Comparison of ENCODE assay signal across 8 cellular contexts in genomic region chr3:9947025-9947995, GRCh38. TPM values are rescaled to one million over a fixed set of nuclear protein-coding genes. Genes with fewer than 3 reads are reported as not detected.
DNase-seq lines count a peak whose midpoint lies in the region; ATAC-seq and TF ChIP-seq lines count a peak whose summit lies in the region.

No MANE protein-coding gene starts in this region.

- DNase-seq in Caki2 (ENCODE audit: low read depth) (peak; percentile 63), NCI-H748 (lab: John Stamatoyannopoulos, UW; ENCODE audit: unreplicated experiment) (peak; percentile 79), epidermal melanocyte (ENCODE audit: insufficient read length, low spot score) (peak; percentile 68), mesenchymal stem cell (peak; percentile 79), vagina (ENCODE audit: extremely low spot score in 2 of 2) (no peak), DMS79 treated with DMSO at 0.1 percent for 48 hours (lab: John Stamatoyannopoulos, UW) (no peak)

- peak overlapping the region; percentile 70 to 84 for H3K18ac ChIP-seq in mesenchymal stem cell (ENCODE audit: low read depth in 1 of 2, low read length in 2 of 2)

- H3K4ac ChIP-seq in mesenchymal stem cell (ENCODE audit: low read depth in 1 of 2, low read length in 2 of 2): peak overlapping the region; percentile 84 to 90

- peak overlapping the region; percentile 58 for H3K4me2 ChIP-seq in mesenchymal stem cell (ENCODE audit: low read length, poor library complexity, severe bottlenecking)

- H2BK5ac ChIP-seq in mesenchymal stem cell (ENCODE audit: low read depth, low read length, poor library complexity, severe bottlenecking): no peak overlapping the region

- intact Hi-C loops in vagina (cut with DNase I): no loop called here

- TF ChIP-seq CTCF in vagina (IDR thresholded peaks at IDR 0.05): no peak

- peak overlapping the region in 1 of 2 experiments; percentile 94 for H3K23ac ChIP-seq in mesenchymal stem cell (ENCODE audit: low read length in 2 of 2)

- no peak overlapping the region for H2AK5ac ChIP-seq in mesenchymal stem cell (ENCODE audit: low read length, severe bottlenecking)

- peak overlapping the region; percentile 57 for H2BK120ac ChIP-seq in mesenchymal stem cell (ENCODE audit: low read depth, low read length)

- H2BK15ac ChIP-seq in mesenchymal stem cell (ENCODE audit: low read depth, poor library complexity, severe bottlenecking): peak overlapping the region; percentile 31

- H3K27me3 ChIP-seq in mesenchymal stem cell (ENCODE audit: control insufficient read depth in 1 of 2, insufficient read depth in 1 of 2, low read length in 2 of 2): no peaks in the 10 kb centered on the region
- no peaks in the 10 kb centered on the region for H3K27me3 ChIP-seq in vagina

- 33% methylated on average over 63 of the region's 86 CpGs for WGBS in mesenchymal stem cell

- H3K36me3 ChIP-seq in mesenchymal stem cell (ENCODE audit: control insufficient read depth in 1 of 2, insufficient read depth in 2 of 2, low read depth in 1 of 2, low read length in 2 of 2) (peaks cover 31 to 42% of the 10 kb centered on the region in 2 experiments), vagina (peaks cover 0 to 12% of the 10 kb centered on the region in 2 donors)

- H3K9me3 ChIP-seq in mesenchymal stem cell (ENCODE audit: control insufficient read depth, low read length) (no peaks in the 10 kb centered on the region), vagina (no peaks in the 10 kb centered on the region)

- peak overlapping the region; percentile 62 for H4K8ac ChIP-seq in mesenchymal stem cell (ENCODE audit: low read length)

- peaks cover 33% of the 10 kb centered on the region for H3K4me1 ChIP-seq in mesenchymal stem cell (ENCODE audit: control insufficient read depth, insufficient read depth, low read depth, low read length)
- H3K4me1 ChIP-seq in vagina: peaks cover 36% of the 10 kb centered on the region

- H2BK12ac ChIP-seq in mesenchymal stem cell (ENCODE audit: low read length in 2 of 2): peak overlapping the region; percentile 14 to 47

- in situ Hi-C loops in Caki2 (cut with HindIII; ENCODE audit: low pct_unique_long_range_greater_than_20kb, low sequenced_read_pairs): no loop called here

- peak overlapping the region; percentile 49 for H2AFZ ChIP-seq in mesenchymal stem cell (ENCODE audit: low read depth, low read length)

- peak overlapping the region; percentile 90 for H4K91ac ChIP-seq in mesenchymal stem cell (ENCODE audit: low read length)

- H3K79me1 ChIP-seq in mesenchymal stem cell (replicated peaks; ENCODE audit: low read length, poor library complexity, severe bottlenecking): peaks cover 12% of the 10 kb centered on the region

- H3K9ac ChIP-seq in mesenchymal stem cell (ENCODE audit: low read length): peak overlapping the region; percentile 88

- H3K14ac ChIP-seq in mesenchymal stem cell (ENCODE audit: low read length in 2 of 2): peak overlapping the region in 1 of 2 experiments; percentile 98

- H3K4me3 ChIP-seq in mesenchymal stem cell (ENCODE audit: insufficient read depth in 1 of 2, low read depth in 1 of 2, low read length in 2 of 2) (peak overlapping the region; percentile 60 to 87), vagina (peak overlapping the region; percentile 59 to 60)

- H3K27ac ChIP-seq in mesenchymal stem cell (ENCODE audit: low read length, poor library complexity, severe bottlenecking) (no peak overlapping the region), vagina (peak overlapping the region; percentile 88)

- ATAC-seq in HG02981 (IDR thresholded peaks at IDR 0.05; ENCODE audit: unreplicated experiment): no peak
- no peak for ATAC-seq in GM18517 (IDR thresholded peaks at IDR 0.05; ENCODE audit: unreplicated experiment)

- no peak for TF ChIP-seq POLR2A in vagina (IDR thresholded peaks at IDR 0.05)

RNA-seq across cellular contexts. Expression of gene PRRT3, which starts 4.9 kb away (rescaled TPM):
- 0.20 and 1.2 TPM in 2 replicates for total RNA-seq in Caki2 (2014; rRNA removed; shearing (Covaris generic); ENCODE audit: low replicate concordance)
- 2.9 TPM for polyA plus RNA-seq in mesenchymal stem cell (2013, experiment 1 of 2)
- polyA plus RNA-seq in mesenchymal stem cell (2013, experiment 2 of 2): 2.9 TPM
- total RNA-seq in vagina: 1.7 TPM

RNA-seq across cellular contexts. Expression of gene CRELD1, which starts 13.7 kb away (rescaled TPM):
- 12.7 and 22.6 TPM in 2 replicates for total RNA-seq in Caki2 (2014; rRNA removed; shearing (Covaris generic); ENCODE audit: low replicate concordance)
- polyA plus RNA-seq in mesenchymal stem cell (2013, experiment 1 of 2): 13.7 TPM
- polyA plus RNA-seq in mesenchymal stem cell (2013, experiment 2 of 2): 14.3 TPM
- total RNA-seq in vagina: 27.0 TPM

RNA-seq across cellular contexts. Expression of gene IL17RC, which starts 30.4 kb away (rescaled TPM):
- 24.5 and 51.8 TPM in 2 replicates for total RNA-seq in Caki2 (2014; rRNA removed; shearing (Covaris generic); ENCODE audit: low replicate concordance)
- 31.0 TPM for polyA plus RNA-seq in mesenchymal stem cell (2013, experiment 1 of 2)
- 31.2 TPM for polyA plus RNA-seq in mesenchymal stem cell (2013, experiment 2 of 2)
- 66.3 TPM for total RNA-seq in vagina

RNA-seq across cellular contexts. Expression of gene EMC3, which starts 39.3 kb away (rescaled TPM):
- total RNA-seq in Caki2 (2014; rRNA removed; shearing (Covaris generic); ENCODE audit: low replicate concordance): 44.0 and 48.3 TPM in 2 replicates
- polyA plus RNA-seq in mesenchymal stem cell (2013, experiment 1 of 2): 66.0 TPM
- polyA plus RNA-seq in mesenchymal stem cell (2013, experiment 2 of 2): 68.3 TPM
- total RNA-seq in vagina: 36.6 TPM

RNA-seq across cellular contexts. Expression of gene IL17RE, which starts 44.7 kb away (rescaled TPM):
- total RNA-seq in Caki2 (2014; rRNA removed; shearing (Covaris generic); ENCODE audit: low replicate concordance): not detected in 2 replicates
- polyA plus RNA-seq in mesenchymal stem cell (2013, experiment 1 of 2): 1.0 TPM
- polyA plus RNA-seq in mesenchymal stem cell (2013, experiment 2 of 2): 0.68 TPM
- total RNA-seq in vagina: 15.2 TPM

Comparison
In these comparisons a context has a peak if more than half of its experiments do, and no peak if none do; other contexts are left out.
1. DNase-seq: peak in Caki2 (single experiment), NCI-H748 (single experiment), epidermal melanocyte (single experiment) and mesenchymal stem cell (single experiment); none in vagina (0 of 2) and DMS79 treated with DMSO at 0.1 percent for 48 hours (single experiment).